Comparison of ENCODE assay signal across 18 cellular contexts in genomic region chr12:88753707-88754106, GRCh38.
"Had no signal": no experiment of that assay in that cellular context is flagged by ENCODE, and none has a peak within 500 bp of the region (broad histone marks: within the 10 kb centered on the region; RNA-seq: fewer than 3 reads in every experiment).

No MANE protein-coding gene starts in this region.

- DNase-seq: cerebellar nuclear complex; erythroblast; foreskin melanocyte; heart left ventricle; hypothalamus; left ventricle myocardium inferior; lower lobe of right lung; nucleus accumbens; ovary; right lobe of liver; stimulated activated CD4-positive, alpha-beta T cell treated with anti-CD3 and anti-CD28 coated beads, Interleukin-2, amount 100 ng/mL, for 24 hours; stimulated activated CD4-positive, alpha-beta T cell treated with anti-CD3 and anti-CD28 coated beads, Interleukin-4, amount 100 ng/mL, for 4 hours; stimulated activated naive B cell treated with anti-CD40 and anti-IgM and Interleukin-4, amounts not matched to agents 10 μg/mL and 1 μg/mL and 100 μg/mL, for 72 hours; stomach had no signal

- H3K9me3 Mint-ChIP-seq: neural progenitor cell; stimulated activated naive B cell treated with anti-CD40 and anti-IgM and Interleukin-4, amounts not matched to agents 10 μg/mL and 1 μg/mL and 100 μg/mL, for 72 hours had no signal

- H3K4me1 Mint-ChIP-seq: memory B cell; neural progenitor cell; stimulated activated naive B cell treated with anti-CD40 and anti-IgM and Interleukin-4, amounts not matched to agents 10 μg/mL and 1 μg/mL and 100 μg/mL, for 72 hours had no signal

- H2AFZ ChIP-seq: neural progenitor cell had no signal

- H3K36me3 Mint-ChIP-seq: memory B cell; mesothelial cell of epicardium; natural killer cell treated with Interleukin-12 subunit alpha and Interleukin-12 subunit beta and Interleukin-15 and Interleukin-18, amount 100 ng/mL, for 72 hours; neural progenitor cell; stimulated activated naive B cell treated with anti-CD40 and anti-IgM and Interleukin-4, amounts not matched to agents 10 μg/mL and 1 μg/mL and 100 μg/mL, for 72 hours had no signal

- H3K9me3 ChIP-seq: heart left ventricle, left ventricle myocardium inferior, lower lobe of right lung, ovary, right lobe of liver, stomach had no signal

- H3K9ac ChIP-seq: neural progenitor cell had no signal

- H3K27ac ChIP-seq: left ventricle myocardium inferior, lower lobe of right lung, neural progenitor cell, ovary, right lobe of liver, stomach had no signal

- ATAC-seq: lower lobe of right lung; natural killer cell treated with Interleukin-12 subunit alpha and Interleukin-12 subunit beta and Interleukin-15 and Interleukin-18, amount 100 ng/mL, for 72 hours; stimulated activated naive B cell treated with anti-CD40 and anti-IgM and Interleukin-4, amounts not matched to agents 10 μg/mL and 1 μg/mL and 100 μg/mL, for 72 hours had no signal

- H3K4me1 ChIP-seq: lower lobe of right lung, neural progenitor cell had no signal

- H3K36me3 ChIP-seq: heart left ventricle, left ventricle myocardium inferior, lower lobe of right lung, neural progenitor cell, ovary, right lobe of liver, stomach had no signal

- H3K27ac Mint-ChIP-seq: memory B cell; mesothelial cell of epicardium; natural killer cell treated with Interleukin-12 subunit alpha and Interleukin-12 subunit beta and Interleukin-15 and Interleukin-18, amount 100 ng/mL, for 72 hours; neural progenitor cell; stimulated activated naive B cell treated with anti-CD40 and anti-IgM and Interleukin-4, amounts not matched to agents 10 μg/mL and 1 μg/mL and 100 μg/mL, for 72 hours had no signal

- H3K4me3 Mint-ChIP-seq: memory B cell; mesothelial cell of epicardium; natural killer cell treated with Interleukin-12 subunit alpha and Interleukin-12 subunit beta and Interleukin-15 and Interleukin-18, amount 100 ng/mL, for 72 hours; neural progenitor cell; stimulated activated naive B cell treated with anti-CD40 and anti-IgM and Interleukin-4, amounts not matched to agents 10 μg/mL and 1 μg/mL and 100 μg/mL, for 72 hours had no signal

- H3K4me3 ChIP-seq: heart left ventricle, left ventricle myocardium inferior, lower lobe of right lung, neural progenitor cell, ovary, right lobe of liver, stomach had no signal

- H3K4me2 ChIP-seq: neural progenitor cell had no signal

- H3K27me3 Mint-ChIP-seq: memory B cell; natural killer cell treated with Interleukin-12 subunit alpha and Interleukin-12 subunit beta and Interleukin-15 and Interleukin-18, amount 100 ng/mL, for 72 hours; stimulated activated naive B cell treated with anti-CD40 and anti-IgM and Interleukin-4, amounts not matched to agents 10 μg/mL and 1 μg/mL and 100 μg/mL, for 72 hours had no signal

- H3K27me3 ChIP-seq: heart left ventricle, neural progenitor cell, ovary, right lobe of liver, stomach had no signal
